In genomic region chr2:159774370-159774990, GRCh38 we compare ENCODE assay signal across 13 cellular contexts. TPM values are rescaled to one million over a fixed set of nuclear protein-coding genes. Genes with fewer than 3 reads are reported as not detected.
DNase-seq lines count a peak whose midpoint lies in the region; ATAC-seq and TF ChIP-seq lines count a peak whose summit lies in the region.
"Had no signal": no experiment of that assay in that cellular context is flagged by ENCODE, and none has a peak within 500 bp of the region (broad histone marks: within the 10 kb centered on the region; RNA-seq: fewer than 3 reads in every experiment).

No MANE protein-coding gene starts in this region.

- TF ChIP-seq POLR2A in GM18505 (IDR thresholded peaks at IDR 0.05; ENCODE audit: borderline replicate concordance, extremely low read depth, insufficient read depth, insufficient read length) (peak; percentile 24), esophagus muscularis mucosa (IDR thresholded peaks at IDR 0.05; ENCODE audit: low read depth) (no peak)

- DNase-seq in CD4-positive, alpha-beta T cell, result no peak
- DNase-seq in naive B cell (no peak), esophagus muscularis mucosa (ENCODE audit: extremely low spot score) (no peak), NCI-H2196 (lab: John Stamatoyannopoulos, UW; ENCODE audit: unreplicated experiment) (no peak)
- DNase-seq: activated CD4-positive, alpha-beta T cell treated with anti-CD3 and anti-CD28 coated beads for 36 hours; GDM1; kidney glomerular epithelial cell; NCI-H187 had no signal

- TF ChIP-seq CTCF in CD4-positive, alpha-beta T cell (IDR thresholded peaks at IDR 0.05), result no peak
- no peak for TF ChIP-seq CTCF in esophagus muscularis mucosa (IDR thresholded peaks at IDR 0.05)

- CTCF ChIA-PET in CD4-positive, alpha-beta T cell (lab: Charles Lee), result no interaction called here

- POLR2A ChIA-PET in CD4-positive, alpha-beta T cell (lab: Charles Lee), result interaction anchor here (0.6 kb wide), 1 partner anchor 550 kb away, joined by 3 read pairs; no protein-coding TSS in a partner anchor

- no peak overlapping the region for H3K4me3 ChIP-seq in esophagus muscularis mucosa

- H3K4me3 Mint-ChIP-seq in CD4-positive, alpha-beta T cell, result no peak overlapping the region
- H3K4me3 Mint-ChIP-seq in activated T-helper 17 cell treated with anti-CD3 and anti-CD28 coated beads, Interleukin-2, amount 50 U/mL, for 72 hours, result no peak overlapping the region
- no peak overlapping the region for H3K4me3 Mint-ChIP-seq in naive B cell
- H3K4me3 Mint-ChIP-seq: activated CD4-positive, alpha-beta T cell treated with anti-CD3 and anti-CD28 coated beads for 36 hours had no signal

- no peaks in the 10 kb centered on the region for H3K9me3 ChIP-seq in CD4-positive, alpha-beta T cell (ENCODE audit: control insufficient read depth, low read length)
- H3K9me3 ChIP-seq in esophagus muscularis mucosa, result no peaks in the 10 kb centered on the region

- H3K9me3 Mint-ChIP-seq in CD4-positive, alpha-beta T cell, result no peaks in the 10 kb centered on the region
- H3K9me3 Mint-ChIP-seq in activated T-helper 17 cell treated with anti-CD3 and anti-CD28 coated beads, Interleukin-2, amount 50 U/mL, for 72 hours, result no peaks in the 10 kb centered on the region
- no peaks in the 10 kb centered on the region for H3K9me3 Mint-ChIP-seq in naive B cell

- peak overlapping the region; percentile 2 for H3K27ac Mint-ChIP-seq in CD4-positive, alpha-beta T cell
- H3K27ac Mint-ChIP-seq in activated T-helper 17 cell treated with anti-CD3 and anti-CD28 coated beads, Interleukin-2, amount 50 U/mL, for 72 hours, result no peak overlapping the region
- H3K27ac Mint-ChIP-seq in naive B cell, result peak overlapping the region in 5 of 6 donors; percentile 28 to 74 (median 65)
- H3K27ac Mint-ChIP-seq: activated CD4-positive, alpha-beta T cell treated with anti-CD3 and anti-CD28 coated beads for 36 hours had no signal

- H3K27me3 ChIP-seq in CD4-positive, alpha-beta T cell (ENCODE audit: control insufficient read depth, insufficient read depth, low read length), result no peaks in the 10 kb centered on the region
- no peaks in the 10 kb centered on the region for H3K27me3 ChIP-seq in esophagus muscularis mucosa

- peaks cover 0 to 19% (median 4%) of the 10 kb centered on the region in 4 donors for H3K36me3 ChIP-seq in esophagus muscularis mucosa

- peaks cover 3% of the 10 kb centered on the region for H3K4me1 Mint-ChIP-seq in CD4-positive, alpha-beta T cell (ENCODE audit: low read depth)
- peaks cover 3% of the 10 kb centered on the region for H3K4me1 Mint-ChIP-seq in activated T-helper 17 cell treated with anti-CD3 and anti-CD28 coated beads, Interleukin-2, amount 50 U/mL, for 72 hours
- H3K4me1 Mint-ChIP-seq in naive B cell, result peaks cover 0 to 8% (median 0%) of the 10 kb centered on the region in 3 donors
- H3K4me1 Mint-ChIP-seq: activated CD4-positive, alpha-beta T cell treated with anti-CD3 and anti-CD28 coated beads for 36 hours had no signal

- intact Hi-C loops in CD4-positive, alpha-beta T cell (cut with DNase I, micrococcal nuclease), result loop anchor here in 1 of 2 experiments (10.0 kb wide), 1 partner anchor 250 kb away; no protein-coding TSS in a partner anchor
- intact Hi-C loops in esophagus muscularis mucosa (cut with DNase I), result no loop called here

- H3K27me3 Mint-ChIP-seq in CD4-positive, alpha-beta T cell, result no peaks in the 10 kb centered on the region
- H3K27me3 Mint-ChIP-seq in activated T-helper 17 cell treated with anti-CD3 and anti-CD28 coated beads, Interleukin-2, amount 50 U/mL, for 72 hours, result no peaks in the 10 kb centered on the region
- no peaks in the 10 kb centered on the region for H3K27me3 Mint-ChIP-seq in naive B cell
- H3K27me3 Mint-ChIP-seq: activated CD4-positive, alpha-beta T cell treated with anti-CD3 and anti-CD28 coated beads for 36 hours had no signal

- H3K27ac ChIP-seq in CD4-positive, alpha-beta T cell (ENCODE audit: low read depth, low read length), result no peak overlapping the region
- H3K27ac ChIP-seq in esophagus muscularis mucosa (replicated peaks in 1 of 4), result no peak overlapping the region
- H3K27ac ChIP-seq: C4-2B, epithelial cell of prostate had no signal

- 93% methylated on average over 3 of the region's 3 CpGs for WGBS in esophagus muscularis mucosa

- H3K4me1 ChIP-seq in esophagus muscularis mucosa, result no peaks in the 10 kb centered on the region

- ATAC-seq in CD4-positive, alpha-beta T cell (ENCODE audit: poor library complexity), result peak; percentile 14
- ATAC-seq in GM18505 (IDR thresholded peaks at IDR 0.05; ENCODE audit: unreplicated experiment) (no peak), naive B cell (ENCODE audit: low read depth in 2 of 2) (no peak), GM18873 (IDR thresholded peaks at IDR 0.05; ENCODE audit: low FRiP score, unreplicated experiment) (no peak)
- peak; percentile 37 for ATAC-seq in activated T-helper 17 cell treated with anti-CD3 and anti-CD28 coated beads, Interleukin-2, amount 50 U/mL, for 72 hours (replicated peaks)
- ATAC-seq: activated CD4-positive, alpha-beta T cell treated with anti-CD3 and anti-CD28 coated beads for 36 hours had no signal

- H3K36me3 Mint-ChIP-seq in CD4-positive, alpha-beta T cell (ENCODE audit: low read depth), result peaks cover 15% of the 10 kb centered on the region
- H3K36me3 Mint-ChIP-seq in activated T-helper 17 cell treated with anti-CD3 and anti-CD28 coated beads, Interleukin-2, amount 50 U/mL, for 72 hours (ENCODE audit: low read depth), result peaks cover 35% of the 10 kb centered on the region
- H3K36me3 Mint-ChIP-seq in naive B cell, result no peaks in the 10 kb centered on the region

- TF ChIP-seq EP300 in esophagus muscularis mucosa (IDR thresholded peaks at IDR 0.05), result no peak

RNA-seq across cellular contexts. Expression of gene CD302, which starts 23.5 kb away (rescaled TPM):
- 1 to 10 TPM; 1.0 to 1.1 TPM for total RNA-seq in CD4-positive, alpha-beta T cell
- under 1 TPM; 0.29 to 0.67 TPM for total RNA-seq in activated T-helper 17 cell treated with anti-CD3 and anti-CD28 coated beads, Interleukin-2, amount 50 U/mL, for 72 hours
- 1 to 10 TPM in 2 of 6 donors, under 1 TPM in 4; 0.29 to 2.1 (median 0.70) TPM for polyA plus RNA-seq in naive B cell (ENCODE audit: low read depth in 6 of 6)
- 10 to 100 TPM; 30.8 to 46.9 (median 34.9) TPM for total RNA-seq in esophagus muscularis mucosa

Comparison
In these comparisons a context has a peak if more than half of its experiments do, and no peak if none do; other contexts are left out.
1. ATAC-seq: peak in CD4-positive, alpha-beta T cell (single experiment) and activated T-helper 17 cell treated with anti-CD3 and anti-CD28 coated beads, Interleukin-2, amount 50 U/mL, for 72 hours (single experiment); none in GM18505 (single experiment), naive B cell (0 of 2) and GM18873 (single experiment).
2. RNA of gene CD302, which starts 23.5 kb away (total RNA-seq): 30.8 to 46.9 TPM in esophagus muscularis mucosa; 1.0 to 1.1 TPM in CD4-positive, alpha-beta T cell and 0.29 to 0.67 TPM in activated T-helper 17 cell treated with anti-CD3 and anti-CD28 coated beads, Interleukin-2, amount 50 U/mL, for 72 hours; every median in the first group is over 10 times any median in the second.